Comparison of ENCODE assay signal across 8 cellular contexts in genomic region chr20:17531537-17532025, GRCh38. TPM values are rescaled to one million over a fixed set of nuclear protein-coding genes. Genes with fewer than 3 reads are reported as not detected.
DNase-seq lines count a peak whose midpoint lies in the region; ATAC-seq, FAIRE-seq and TF ChIP-seq lines count a peak whose summit lies in the region.

No MANE protein-coding gene starts in this region.

- FAIRE-seq in H54 (lab: Jason Lieb, UNC) = no peak

- H3K4me1 ChIP-seq in HUES6 (ENCODE audit: control insufficient read depth, insufficient read depth, low read length) = peaks cover 22% of the 10 kb centered on the region

- H3K4me1 Mint-ChIP-seq in naive B cell = peaks cover 5 to 11% (median 6%) of the 10 kb centered on the region in 3 donors

- CTCF ChIA-PET in BJ (lab: Yijun Ruan, JAX) = interaction anchor here (0.7 to 1.2 kb wide), 8 partner anchors 11 to 134 kb away, joined by 3 to 5 read pairs (median 3); no protein-coding TSS in a partner anchor

- TF ChIP-seq POLR2A in H54 (IDR thresholded peaks at IDR 0.05; ENCODE audit: low read depth, low read length) (no peak), lower leg skin (IDR thresholded peaks at IDR 0.05) (no peak)

- H3K36me3 ChIP-seq in BJ (ENCODE audit: control insufficient read depth, insufficient read depth, low read length) (no peaks in the 10 kb centered on the region), HUES6 (ENCODE audit: control insufficient read depth, insufficient read depth, low read length) (no peaks in the 10 kb centered on the region)

- peaks cover 17 to 33% (median 25%) of the 10 kb centered on the region in 3 donors for H3K27me3 Mint-ChIP-seq in naive B cell

- H3K9ac ChIP-seq in HUES6 (ENCODE audit: low read length) = peak overlapping the region; percentile 88

- H3K9me3 ChIP-seq in HUES6 (ENCODE audit: control insufficient read depth, insufficient read depth, low read depth, low read length) = peaks cover 1% of the 10 kb centered on the region; the same call in 1 of the 2 replicates

- H3K27ac ChIP-seq in HUES6 (ENCODE audit: low read depth, low read length) (peak overlapping the region; percentile 55; the same call in 1 of the 2 replicates), caudate nucleus (ENCODE audit: low read depth, low read length) (peak overlapping the region; percentile 42)

- H3K27me3 ChIP-seq in BJ (ENCODE audit: control insufficient read depth, insufficient read depth, low read length) (no peaks in the 10 kb centered on the region), HUES6 (ENCODE audit: control insufficient read depth, insufficient read depth, low read length) (peaks cover 10% of the 10 kb centered on the region)

- peak overlapping the region; percentile 67 to 91 (median 83) for H3K4me3 Mint-ChIP-seq in naive B cell

- POLR2A ChIA-PET in BJ (lab: Charles Lee) = interaction anchor here (0.6 kb wide), 1 partner anchor 78 kb away, joined by 3 read pairs; no protein-coding TSS in a partner anchor

- WGBS in lower leg skin, 2 donors = 31 to 35% methylated on average over 10 of the region's 10 CpGs

- TF ChIP-seq CTCF in BJ (IDR thresholded peaks at IDR 0.05; ENCODE audit: insufficient read depth, low read depth, low read length) (no peak), lower leg skin (IDR thresholded peaks at IDR 0.05) (no peak)

- peak overlapping the region in 1 of 6 donors; percentile 83 for H3K27ac Mint-ChIP-seq in naive B cell

- H3K4me3 ChIP-seq in BJ (ENCODE audit: low read depth, low read length) (peak overlapping the region; percentile 30), HUES6 (ENCODE audit: low read depth, low read length) (peak overlapping the region; percentile 66), lower leg skin (ENCODE audit: low read depth, poor library complexity, severe bottlenecking) (no peak overlapping the region)

- no peak for ATAC-seq in naive B cell (ENCODE audit: low read depth in 2 of 2)

- no peaks in the 10 kb centered on the region for H3K36me3 Mint-ChIP-seq in naive B cell

- DNase-seq in BJ (ENCODE audit: low read depth) = no peak
- peak in 2 of 61 donors; percentile 40 to 58 for DNase-seq in caudate nucleus (lab: John Stamatoyannopoulos, UW)
- DNase-seq in naive B cell = no peak
- no peak for DNase-seq in H54 (ENCODE audit: insufficient read length, low spot score)
- no peak for DNase-seq in lower leg skin (ENCODE audit: low spot score in 2 of 2)
- DNase-seq in HCEC 1CT = no peak
- DNase-seq in GM19238 (ENCODE audit: insufficient read length, low spot score) = no peak

- peaks cover 0 to 1% (median 0%) of the 10 kb centered on the region in 7 donors for H3K9me3 Mint-ChIP-seq in naive B cell

- intact Hi-C loops in lower leg skin (cut with DNase I; ENCODE audit: low total_unique reads) = no loop called here

RNA-seq across cellular contexts. Expression of gene BFSP1, which starts 0.4 kb away (rescaled TPM):
- polyA plus RNA-seq in BJ (2011; rRNA removed) = 2.3 and 2.4 TPM in 2 replicates
- polyA minus RNA-seq in BJ (2011; rRNA and poly(A)+ RNA removed) = 0.76 and 0.87 TPM in 2 replicates
- polyA plus RNA-seq in naive B cell (ENCODE audit: low read depth in 6 of 6) = under 1 TPM in 1 of 6 donors, not detected in 5; 0.16 TPM
- total RNA-seq in lower leg skin = 1 to 10 TPM in 3 of 4 donors, under 1 TPM in 1; 0.61 to 2.6 (median 1.7) TPM

RNA-seq across cellular contexts. Expression of gene DSTN, which starts 38.3 kb away (rescaled TPM):
- polyA plus RNA-seq in BJ (2011; rRNA removed) (295 and 536 TPM in 2 replicates), naive B cell (ENCODE audit: low read depth in 6 of 6) (10 to 100 TPM; 33.8 to 58.8 (median 39.3) TPM)
- polyA minus RNA-seq in BJ (2011; rRNA and poly(A)+ RNA removed) = 23.5 and 47.9 TPM in 2 replicates
- 100 to 1,000 TPM; 237 to 335 (median 290) TPM for total RNA-seq in lower leg skin
